11 cellular contexts compared by ENCODE assay signal in genomic region chr7:155811895-155812761, GRCh38. TPM values are rescaled to one million over a fixed set of nuclear protein-coding genes. Genes with fewer than 3 reads are reported as not detected.
DNase-seq lines count a peak whose midpoint lies in the region; ATAC-seq, FAIRE-seq and TF ChIP-seq lines count a peak whose summit lies in the region.
"Had no signal": no experiment of that assay in that cellular context is flagged by ENCODE, and none has a peak within 500 bp of the region (broad histone marks: within the 10 kb centered on the region; RNA-seq: fewer than 3 reads in every experiment).

TSS of gene SHH (minus strand) at chr7:155812463. CDS start at chr7:155812122, 341 bp downstream.

- no peaks in the 10 kb centered on the region for H3K79me2 ChIP-seq in HepG2 (ENCODE audit: insufficient read depth, low read length)

- H2AFZ ChIP-seq in HepG2 (ENCODE audit: low read length), result no peak within 1 kb of the TSS

- CTCF ChIA-PET in HepG2 (lab: Yijun Ruan, JAX; ENCODE audit: low intra/inter-chr PET ratio, low total read pairs), result no interaction called here

- intact Hi-C loops in adrenal gland (cut with DNase I), result loop anchor here in 1 of 2 donors (5.0 kb wide), 2 partner anchors 655 to 735 kb away; no protein-coding TSS in a partner anchor
- intact Hi-C loops in HepG2 (cut with micrococcal nuclease; ENCODE audit: unreplicated experiment), result loop anchor here (5.0 kb wide), 2 partner anchors 660 to 1005 kb away; no protein-coding TSS in a partner anchor
- intact Hi-C loops in transverse colon (cut with DNase I; ENCODE audit: low total_unique reads), result no loop called here

- no peak for DNase-seq in activated T-cell treated with anti-CD3 and anti-CD28 coated beads, Interleukin-2, amount 50 U/mL, for 72 hours
- DNase-seq in activated T-cell treated with anti-CD3 and anti-CD28 coated beads for 4 hours, result no peak
- DNase-seq in adrenal gland, result peak in 2 of 7 donors; percentile 42 to 53
- no peak for DNase-seq in HepG2 (ENCODE audit: low spot score)
- no peak for DNase-seq in transverse colon
- no peak for DNase-seq in stimulated activated CD4-positive, alpha-beta T cell treated with anti-CD3 and anti-CD28 coated beads, Interleukin-2, amount 100 ng/mL, for 24 hours
- DNase-seq in D341Med (ENCODE audit: low spot score), result no peak
- DNase-seq: EL had no signal

- no peak within 1 kb of the TSS for H3K9ac ChIP-seq in HepG2 (ENCODE audit: insufficient read depth, low read depth, low read length)

- no peak for ATAC-seq in activated T-cell treated with anti-CD3 and anti-CD28 coated beads, Interleukin-2, amount 50 U/mL, for 72 hours (replicated peaks in 1 of 2)
- ATAC-seq in HepG2, result no peak
- no peak for ATAC-seq in HG02763 (IDR thresholded peaks at IDR 0.05; ENCODE audit: unreplicated experiment)
- ATAC-seq: activated CD4-positive, CD25-positive, alpha-beta regulatory T cell treated with anti-CD3 and anti-CD28 coated beads, Interleukin-2, amount 50 U/mL, for 24 hours had no signal

- H3K36me3 ChIP-seq in adrenal gland (replicated peaks in 1 of 2), result no peaks in the 10 kb centered on the region
- H3K36me3 ChIP-seq in HepG2 (replicated peaks in 1 of 2; ENCODE audit: control insufficient read depth in 1 of 2, insufficient read depth in 2 of 2, low read length in 2 of 2), result no peaks in the 10 kb centered on the region
- H3K36me3 ChIP-seq in transverse colon, result no peaks in the 10 kb centered on the region
- H3K36me3 ChIP-seq: esophagus muscularis mucosa had no signal

- no peak for TF ChIP-seq EP300 in HepG2 (IDR thresholded peaks at IDR 0.05; ENCODE audit: low read depth in 2 of 2, low read length in 2 of 2)
- no peak for TF ChIP-seq EP300 in HepG2 (CRISPR knock-in tag; IDR thresholded peaks at IDR 0.05; ENCODE audit: borderline replicate concordance)
- no peak for TF ChIP-seq EP300 in transverse colon (IDR thresholded peaks at IDR 0.05; ENCODE audit: low read depth)

- in situ Hi-C loops in HepG2 (cut with HindIII; ENCODE audit: extremely low pct_ligation_motif_present, low pct_unique_long_range_greater_than_20kb), result loop anchor here (5.0 to 25.0 kb wide), 3 partner anchors 153 to 825 kb away; partner anchors contain the start of gene RNF32
- in situ Hi-C loops in transverse colon (cut with MboI; ENCODE audit: low pct_ligation_motif_present in 1 of 4, low pct_unique_long_range_greater_than_20kb in 1 of 4, low sequenced_read_pairs in 3 of 4), result loop anchor here in 2 of 4 donors (10.0 to 25.0 kb wide), 3 partner anchors 650 to 1000 kb away; no protein-coding TSS in a partner anchor

- WGBS in adrenal gland, 4 donors, result 1 to 2% (median 1%) methylated on average over 41 to 53 of the region's 53 CpGs
- WGBS in HepG2 (ENCODE audit: low lambda C conversion rate), result 10% methylated on average over 45 of the region's 53 CpGs
- WGBS in transverse colon (ENCODE audit: low coverage in 1 of 2), 2 donors, result 1 to 3% methylated on average over 8 to 53 of the region's 53 CpGs

- BruUV-seq in HepG2 (replicated peaks; lab: Mats Ljungman, UMichigan), result no TSS peak

- H3K4me2 ChIP-seq in HepG2 (ENCODE audit: low read depth, low read length), result peak within 1 kb of the TSS; percentile 94

- H3K4me3 Mint-ChIP-seq in activated T-cell treated with anti-CD3 and anti-CD28 coated beads, Interleukin-2, amount 50 U/mL, for 72 hours, result peak within 1 kb of the TSS; percentile 67 to 77

- POLR2A ChIA-PET in HepG2 (lab: Yijun Ruan, JAX), result interaction anchor here (2.4 kb wide), 1 partner anchor 150 kb away, joined by 14 read pairs; no protein-coding TSS in a partner anchor

- peaks cover 0 to 21% of the 10 kb centered on the region in 2 donors for H3K4me1 ChIP-seq in adrenal gland (replicated peaks in 1 of 2)
- H3K4me1 ChIP-seq in HepG2 (ENCODE audit: insufficient read depth, low read length), result peaks cover 53% of the 10 kb centered on the region
- H3K4me1 ChIP-seq in transverse colon, result peaks cover 0 to 53% (median 44%) of the 10 kb centered on the region in 4 donors

- peaks cover 5% of the 10 kb centered on the region; the same call in 1 of the 2 replicates for H4K20me1 ChIP-seq in HepG2 (ENCODE audit: insufficient read depth, low read length)

- peak within 1 kb of the TSS in 3 of 4 donors; percentile 47 to 77 (median 56) for H3K4me3 ChIP-seq in adrenal gland
- peak within 1 kb of the TSS; percentile 36 to 61 (median 37); a peak in 5 of 6 replicates for H3K4me3 ChIP-seq in HepG2 (replicated peaks in 1 of 3; ENCODE audit: insufficient read depth in 1 of 3, low read depth in 2 of 3, low read length in 3 of 3)
- peak within 1 kb of the TSS in 3 of 4 donors; percentile 5 to 36 (median 11) for H3K4me3 ChIP-seq in transverse colon
- H3K4me3 ChIP-seq: esophagus muscularis mucosa had no signal

- TF ChIP-seq CTCF in adrenal gland (IDR thresholded peaks at IDR 0.05) (no peak), HepG2 (CRISPR knock-in tag; IDR thresholded peaks at IDR 0.05) (no peak), transverse colon (IDR thresholded peaks at IDR 0.05) (no peak)

- H3K9me3 ChIP-seq in adrenal gland (replicated peaks in 1 of 3), result no peaks in the 10 kb centered on the region
- H3K9me3 ChIP-seq in HepG2 (ENCODE audit: low read length), result no peaks in the 10 kb centered on the region
- no peaks in the 10 kb centered on the region for H3K9me3 ChIP-seq in transverse colon
- H3K9me3 ChIP-seq: esophagus muscularis mucosa had no signal

- H3K27ac Mint-ChIP-seq in activated T-cell treated with anti-CD3 and anti-CD28 coated beads, Interleukin-2, amount 50 U/mL, for 72 hours, result no peak within 1 kb of the TSS

- FAIRE-seq in HepG2 (lab: Jason Lieb, UNC), result no peak

- TF ChIP-seq POLR2A in adrenal gland (IDR thresholded peaks at IDR 0.05) (peak; percentile 39 to 66), HepG2 (IDR thresholded peaks at IDR 0.05; ENCODE audit: insufficient read depth in 1 of 2, low read depth in 2 of 2, low read length in 2 of 2) (no peak), transverse colon (IDR thresholded peaks at IDR 0.05) (no peak)

- H3K27me3 ChIP-seq in adrenal gland (peaks cover 42% of the 10 kb centered on the region), HepG2 (ENCODE audit: control insufficient read depth in 1 of 2, insufficient read depth in 2 of 2, low read length in 2 of 2) (peaks cover 7 to 60% of the 10 kb centered on the region in 2 experiments; a peak in 4 of 5 replicates), transverse colon (peaks cover 94% of the 10 kb centered on the region)

- H3K27me3 Mint-ChIP-seq in activated T-cell treated with anti-CD3 and anti-CD28 coated beads, Interleukin-2, amount 50 U/mL, for 72 hours (ENCODE audit: low read depth), result peaks cover 66% of the 10 kb centered on the region

- H3K4me1 Mint-ChIP-seq in activated T-cell treated with anti-CD3 and anti-CD28 coated beads, Interleukin-2, amount 50 U/mL, for 72 hours (ENCODE audit: low read depth), result peaks cover 22% of the 10 kb centered on the region

- H3K36me3 Mint-ChIP-seq in activated T-cell treated with anti-CD3 and anti-CD28 coated beads, Interleukin-2, amount 50 U/mL, for 72 hours (ENCODE audit: insufficient read depth in 2 of 2), result no peaks in the 10 kb centered on the region

- H3K9me3 Mint-ChIP-seq in activated T-cell treated with anti-CD3 and anti-CD28 coated beads, Interleukin-2, amount 50 U/mL, for 72 hours, result no peaks in the 10 kb centered on the region

- TF ChIP-seq RAD21 in HepG2 (CRISPR knock-in tag; IDR thresholded peaks at IDR 0.05), result no peak

- H3K27ac ChIP-seq in adrenal gland (peak within 1 kb of the TSS in 2 of 5 donors; percentile 32 to 90), HepG2 (ENCODE audit: extremely low read length, insufficient read depth, low read length) (no peak within 1 kb of the TSS), transverse colon (no peak within 1 kb of the TSS)
- H3K27ac ChIP-seq: esophagus muscularis mucosa had no signal

RNA-seq across cellular contexts. Expression of gene SHH, which starts in this region (rescaled TPM):
- total RNA-seq in activated T-cell treated with anti-CD3 and anti-CD28 coated beads, Interleukin-2, amount 50 U/mL, for 72 hours, result under 1 TPM; 0.05 to 0.10 TPM
- total RNA-seq in adrenal gland, result 10 to 100 TPM in 5 of 8 donors, 1 to 10 TPM in 3; 3.3 to 38.0 (median 15.2) TPM
- polyA plus RNA-seq in adrenal gland, result 10 to 100 TPM in 1 of 3 donors, 1 to 10 TPM in 2; 3.0 to 13.7 (median 7.0) TPM
- total RNA-seq in HepG2 (2016; rRNA removed; fragmentation: Illumina TruSeq; extraction: Trizol), result 1.7 and 1.9 TPM in 2 replicates
- 0.10 and 0.53 TPM in 2 replicates for total RNA-seq in HepG2 (2016; cell fraction: cytosol; rRNA removed; fragmentation: Illumina TruSeq; extraction: Trizol; ENCODE audit: low read depth)
- total RNA-seq in HepG2 (2016; cell fraction: insoluble cytoplasmic fraction; rRNA removed; fragmentation: Illumina TruSeq; extraction: Trizol), result 1.3 and 2.2 TPM in 2 replicates
- total RNA-seq in HepG2 (2016; cell fraction: membrane; rRNA removed; fragmentation: Illumina TruSeq; extraction: Trizol), result 0.80 and 1.6 TPM in 2 replicates
- 1.3 TPM in 2 replicates for total RNA-seq in HepG2 (2016; cell fraction: nucleus; rRNA removed; fragmentation: Illumina TruSeq; extraction: Trizol)
- polyA plus RNA-seq in HepG2 (2011; rRNA removed), result 3.4 and 4.9 TPM in 2 replicates
- 1.9 and 3.3 TPM in 2 replicates for polyA plus RNA-seq in HepG2 (2011; cell fraction: cytosol; rRNA removed)
- 12.2 and 16.4 TPM in 2 replicates for polyA plus RNA-seq in HepG2 (2011; cell fraction: nucleus; rRNA removed)
- 3.5 and 6.3 TPM in 2 replicates for polyA plus RNA-seq in HepG2 (2012)
- polyA plus RNA-seq in HepG2 (2016; cell fraction: cytosol; fragmentation: Illumina TruSeq; extraction: Trizol; ENCODE audit: low read depth), result 0.17 TPM in 2 replicates
- polyA plus RNA-seq in HepG2 (2016; cell fraction: insoluble cytoplasmic fraction; fragmentation: Illumina TruSeq; extraction: Trizol; ENCODE audit: low read depth), result 1.8 and 2.1 TPM in 2 replicates
- polyA plus RNA-seq in HepG2 (2016; cell fraction: membrane; fragmentation: Illumina TruSeq; extraction: Trizol; ENCODE audit: low read depth), result 0.12 and 0.47 TPM in 2 replicates
- 3.9 and 4.1 TPM in 2 replicates for polyA plus RNA-seq in HepG2 (2016; cell fraction: nucleus; fragmentation: Illumina TruSeq; extraction: Trizol; ENCODE audit: insufficient read depth, low read depth)
- 9.0 TPM in 1 of 2 replicates, not detected in the other for polyA minus RNA-seq in HepG2 (2011; rRNA and poly(A)+ RNA removed; ENCODE audit: low replicate concordance)
- polyA minus RNA-seq in HepG2 (2011; cell fraction: cytosol; rRNA and poly(A)+ RNA removed), result 4.0 and 5.5 TPM in 2 replicates
- 4.5 and 5.2 TPM in 2 replicates for polyA minus RNA-seq in HepG2 (2011; cell fraction: nucleus; rRNA and poly(A)+ RNA removed)
- total RNA-seq in transverse colon, result 1 to 10 TPM in 3 of 4 donors, under 1 TPM in 1; 0.40 to 3.7 (median 2.0) TPM
- total RNA-seq: esophagus muscularis mucosa had no signal

Comparison
In these comparisons a context has a peak if more than half of its experiments do, and no peak if none do; other contexts are left out.
1. POLR2A ChIP-seq: peak in adrenal gland (2 of 2); none in HepG2 (0 of 2) and transverse colon (single experiment).
2. Peak in every context shown above with its lines, with median percentiles within 50 percentile points of each other: H3K4me3 ChIP-seq.